8 cellular contexts compared by ENCODE assay signal in genomic region chr19:10717054-10717355, GRCh38. TPM values are rescaled to one million over a fixed set of nuclear protein-coding genes. Genes with fewer than 3 reads are reported as not detected.
A peak's percentile ranks its signal among the peaks of the same experiment; 100 is the strongest.
DNase-seq lines count a peak whose midpoint lies in the region; ATAC-seq lines count a peak whose summit lies in the region.

No MANE protein-coding gene starts in this region.

- intact Hi-C loops in activated T-helper 1 cell treated with anti-CD3 and anti-CD28 coated beads, Interleukin-12 subunit alpha, Interleukin-12 subunit beta, Interleukin-2, Interleukin-4 antibody, amounts not matched to agents 30 ng/mL and 10 ng/mL and 1 ng/mL, durations not matched to agents 14 hours and 24 hours and 36 hours (cut with micrococcal nuclease) = loop anchor here (1.0 to 10.0 kb wide), 11 partner anchors 14 to 378 kb away; partner anchors contain the start of genes ILF3, SMARCA4 and TMED1

- DNase-seq in T-helper 2 cell treated with Interferon-gamma antibody and Interleukin-4, amounts not matched to agents 5 μg/mL and 100 μg/mL, for 36 hours (ENCODE audit: low spot score) = no peak
- DNase-seq in T-helper 2 cell = no peak
- no peak for DNase-seq in activated T-helper 1 cell treated with anti-CD3 and anti-CD28 coated beads, Interleukin-12 subunit alpha, Interleukin-12 subunit beta, Interleukin-2, Interleukin-4 antibody, amounts not matched to agents 30 ng/mL and 10 ng/mL and 1 ng/mL, durations not matched to agents 14 hours and 24 hours and 36 hours (ENCODE audit: low spot score)
- no peak for DNase-seq in stimulated activated naive CD8-positive, alpha-beta T cell treated with anti-CD3 and anti-CD28 coated beads, Interleukin-15, amount 100 ng/mL, for 72 hours
- DNase-seq in DMS 273 treated with DMSO at 0.1 percent for 48 hours (lab: John Stamatoyannopoulos, UW) = no peak

- H3K27me3 ChIP-seq in iPS-20b (ENCODE audit: insufficient read depth, low read length) = no peaks in the 10 kb centered on the region

- H3K36me3 ChIP-seq in iPS-20b (ENCODE audit: insufficient read depth, low read depth, low read length) = peaks cover 22% of the 10 kb centered on the region

- H3K4me1 ChIP-seq in iPS-20b (ENCODE audit: insufficient read depth, low read length) = no peaks in the 10 kb centered on the region

- no peaks in the 10 kb centered on the region for H3K9me3 ChIP-seq in iPS-20b (ENCODE audit: insufficient read depth, low read depth, low read length)

- peak overlapping the region; percentile 85 for H3K4me3 Mint-ChIP-seq in T-helper 2 cell treated with Interferon-gamma antibody and Interleukin-4, amounts not matched to agents 5 μg/mL and 100 μg/mL, for 36 hours
- H3K4me3 Mint-ChIP-seq in activated T-helper 1 cell treated with anti-CD3 and anti-CD28 coated beads, Interleukin-12 subunit alpha, Interleukin-12 subunit beta, Interleukin-2, Interleukin-4 antibody, amounts not matched to agents 30 ng/mL and 10 ng/mL and 1 ng/mL, durations not matched to agents 14 hours and 24 hours and 36 hours = peak overlapping the region; percentile 72
- H3K4me3 Mint-ChIP-seq in stimulated activated naive CD8-positive, alpha-beta T cell treated with anti-CD3 and anti-CD28 coated beads, Interleukin-15, amount 100 ng/mL, for 72 hours = peak overlapping the region; percentile 83 to 84

- H3K27me3 Mint-ChIP-seq in T-helper 2 cell treated with Interferon-gamma antibody and Interleukin-4, amounts not matched to agents 5 μg/mL and 100 μg/mL, for 36 hours (ENCODE audit: low read depth) = no peaks in the 10 kb centered on the region
- H3K27me3 Mint-ChIP-seq in activated T-helper 1 cell treated with anti-CD3 and anti-CD28 coated beads, Interleukin-12 subunit alpha, Interleukin-12 subunit beta, Interleukin-2, Interleukin-4 antibody, amounts not matched to agents 30 ng/mL and 10 ng/mL and 1 ng/mL, durations not matched to agents 14 hours and 24 hours and 36 hours (ENCODE audit: insufficient read depth) = no peaks in the 10 kb centered on the region
- H3K27me3 Mint-ChIP-seq in stimulated activated naive CD8-positive, alpha-beta T cell treated with anti-CD3 and anti-CD28 coated beads, Interleukin-15, amount 100 ng/mL, for 72 hours = no peaks in the 10 kb centered on the region

- peak overlapping the region; percentile 75 for H3K27ac Mint-ChIP-seq in T-helper 2 cell treated with Interferon-gamma antibody and Interleukin-4, amounts not matched to agents 5 μg/mL and 100 μg/mL, for 36 hours
- H3K27ac Mint-ChIP-seq in activated T-helper 1 cell treated with anti-CD3 and anti-CD28 coated beads, Interleukin-12 subunit alpha, Interleukin-12 subunit beta, Interleukin-2, Interleukin-4 antibody, amounts not matched to agents 30 ng/mL and 10 ng/mL and 1 ng/mL, durations not matched to agents 14 hours and 24 hours and 36 hours = peak overlapping the region; percentile 63
- peak overlapping the region in 1 of 2 donors; percentile 87 for H3K27ac Mint-ChIP-seq in stimulated activated naive CD8-positive, alpha-beta T cell treated with anti-CD3 and anti-CD28 coated beads, Interleukin-15, amount 100 ng/mL, for 72 hours

- H3K4me1 Mint-ChIP-seq in T-helper 2 cell treated with Interferon-gamma antibody and Interleukin-4, amounts not matched to agents 5 μg/mL and 100 μg/mL, for 36 hours (ENCODE audit: low read depth) = peaks cover 13% of the 10 kb centered on the region
- H3K4me1 Mint-ChIP-seq in activated T-helper 1 cell treated with anti-CD3 and anti-CD28 coated beads, Interleukin-12 subunit alpha, Interleukin-12 subunit beta, Interleukin-2, Interleukin-4 antibody, amounts not matched to agents 30 ng/mL and 10 ng/mL and 1 ng/mL, durations not matched to agents 14 hours and 24 hours and 36 hours (ENCODE audit: low read depth) = peaks cover 29% of the 10 kb centered on the region
- peaks cover 54% of the 10 kb centered on the region for H3K4me1 Mint-ChIP-seq in stimulated activated naive CD8-positive, alpha-beta T cell treated with anti-CD3 and anti-CD28 coated beads, Interleukin-15, amount 100 ng/mL, for 72 hours

- peaks cover 9% of the 10 kb centered on the region for H3K36me3 Mint-ChIP-seq in T-helper 2 cell treated with Interferon-gamma antibody and Interleukin-4, amounts not matched to agents 5 μg/mL and 100 μg/mL, for 36 hours (ENCODE audit: low read depth)
- H3K36me3 Mint-ChIP-seq in activated T-helper 1 cell treated with anti-CD3 and anti-CD28 coated beads, Interleukin-12 subunit alpha, Interleukin-12 subunit beta, Interleukin-2, Interleukin-4 antibody, amounts not matched to agents 30 ng/mL and 10 ng/mL and 1 ng/mL, durations not matched to agents 14 hours and 24 hours and 36 hours (ENCODE audit: low read depth) = peaks cover 8% of the 10 kb centered on the region

- no peaks in the 10 kb centered on the region for H3K9me3 Mint-ChIP-seq in T-helper 2 cell treated with Interferon-gamma antibody and Interleukin-4, amounts not matched to agents 5 μg/mL and 100 μg/mL, for 36 hours
- H3K9me3 Mint-ChIP-seq in activated T-helper 1 cell treated with anti-CD3 and anti-CD28 coated beads, Interleukin-12 subunit alpha, Interleukin-12 subunit beta, Interleukin-2, Interleukin-4 antibody, amounts not matched to agents 30 ng/mL and 10 ng/mL and 1 ng/mL, durations not matched to agents 14 hours and 24 hours and 36 hours = no peaks in the 10 kb centered on the region
- H3K9me3 Mint-ChIP-seq in stimulated activated naive CD8-positive, alpha-beta T cell treated with anti-CD3 and anti-CD28 coated beads, Interleukin-15, amount 100 ng/mL, for 72 hours = no peaks in the 10 kb centered on the region

- ATAC-seq in stimulated activated naive CD8-positive, alpha-beta T cell treated with anti-CD3 and anti-CD28 coated beads, Interleukin-15, amount 100 ng/mL, for 72 hours = no peak
- ATAC-seq in GM18907 (IDR thresholded peaks at IDR 0.05; ENCODE audit: unreplicated experiment) (no peak), HG02938 (IDR thresholded peaks at IDR 0.05; ENCODE audit: unreplicated experiment) (no peak)

- H3K4me3 ChIP-seq in iPS-20b (ENCODE audit: low read length) = peak overlapping the region; percentile 43; the same call in 1 of the 2 replicates

- peak overlapping the region; percentile 40; the same call in 1 of the 2 replicates for H3K9ac ChIP-seq in iPS-20b (ENCODE audit: low read depth, low read length)

- H3K27ac ChIP-seq in iPS-20b (ENCODE audit: low read length) = no peak overlapping the region

RNA-seq across cellular contexts. Expression of gene DNM2, which starts 0.9 kb away (rescaled TPM):
- total RNA-seq in activated T-helper 1 cell treated with anti-CD3 and anti-CD28 coated beads, Interleukin-12 subunit alpha, Interleukin-12 subunit beta, Interleukin-2, Interleukin-4 antibody, amounts not matched to agents 30 ng/mL and 10 ng/mL and 1 ng/mL, durations not matched to agents 14 hours and 24 hours and 36 hours = 236 and 240 TPM in 2 replicates

RNA-seq across cellular contexts. Expression of gene QTRT1, which starts 15.8 kb away (rescaled TPM):
- total RNA-seq in activated T-helper 1 cell treated with anti-CD3 and anti-CD28 coated beads, Interleukin-12 subunit alpha, Interleukin-12 subunit beta, Interleukin-2, Interleukin-4 antibody, amounts not matched to agents 30 ng/mL and 10 ng/mL and 1 ng/mL, durations not matched to agents 14 hours and 24 hours and 36 hours = 93.7 and 101 TPM in 2 replicates
